Comparison of ENCODE assay signal across 19 cellular contexts in genomic region chr2:120517790-120518469, GRCh38.
"Had no signal": no experiment of that assay in that cellular context is flagged by ENCODE, and none has a peak within 500 bp of the region (broad histone marks: within the 10 kb centered on the region; RNA-seq: fewer than 3 reads in every experiment).

No MANE protein-coding gene starts in this region.

- H3K9me3 ChIP-seq: adrenal gland, breast epithelium, gastroesophageal sphincter, heart left ventricle, left lung, spleen, testis had no signal

- H3K27me3 ChIP-seq: adrenal gland, breast epithelium, testis had no signal

- FAIRE-seq: astrocyte had no signal

- H3K36me3 ChIP-seq: adrenal gland, breast epithelium, gastroesophageal sphincter, heart left ventricle, left lung, spleen had no signal

- H3K27ac ChIP-seq: adrenal gland, breast epithelium, gastroesophageal sphincter, heart left ventricle, left lung, spleen, testis had no signal

- DNase-seq: activated CD4-positive, alpha-beta memory T cell treated with anti-CD3 and anti-CD28 coated beads for 36 hours; activated CD4-positive, alpha-beta T cell treated with anti-CD3 and anti-CD28 coated beads for 36 hours; activated gamma-delta T cell treated with Interleukin-2 at 50 U/mL for 16 hours; activated T-cell treated with anti-CD3 and anti-CD28 coated beads for 4 hours; adrenal gland; effector CD8-positive, alpha-beta T cell; heart left ventricle; left lung; nucleus accumbens; spleen; stimulated activated CD4-positive, alpha-beta T cell treated with anti-CD3 and anti-CD28 coated beads, Interleukin-4, amount 100 ng/mL, for 4 hours; testis had no signal

- H3K4me3 ChIP-seq: adrenal gland, breast epithelium, gastroesophageal sphincter, heart left ventricle, left lung, spleen, testis had no signal

- ATAC-seq: activated CD4-positive, alpha-beta T cell treated with anti-CD3 and anti-CD28 coated beads for 36 hours; activated naive CD4-positive, alpha-beta T cell treated with anti-CD3 and anti-CD28 coated beads, Interleukin-2, amount 50 U/mL, for 72 hours; esophagus mucosa; gastroesophageal sphincter; heart left ventricle; left lung; stimulated activated memory B cell treated with anti-CD40 and anti-IgM and Interleukin-4, amounts not matched to agents 10 μg/mL and 1 μg/mL and 100 μg/mL, for 72 hours; WTC11 had no signal
